ENCODE assay signal across 8 cellular contexts in the genomic region with DNA sequence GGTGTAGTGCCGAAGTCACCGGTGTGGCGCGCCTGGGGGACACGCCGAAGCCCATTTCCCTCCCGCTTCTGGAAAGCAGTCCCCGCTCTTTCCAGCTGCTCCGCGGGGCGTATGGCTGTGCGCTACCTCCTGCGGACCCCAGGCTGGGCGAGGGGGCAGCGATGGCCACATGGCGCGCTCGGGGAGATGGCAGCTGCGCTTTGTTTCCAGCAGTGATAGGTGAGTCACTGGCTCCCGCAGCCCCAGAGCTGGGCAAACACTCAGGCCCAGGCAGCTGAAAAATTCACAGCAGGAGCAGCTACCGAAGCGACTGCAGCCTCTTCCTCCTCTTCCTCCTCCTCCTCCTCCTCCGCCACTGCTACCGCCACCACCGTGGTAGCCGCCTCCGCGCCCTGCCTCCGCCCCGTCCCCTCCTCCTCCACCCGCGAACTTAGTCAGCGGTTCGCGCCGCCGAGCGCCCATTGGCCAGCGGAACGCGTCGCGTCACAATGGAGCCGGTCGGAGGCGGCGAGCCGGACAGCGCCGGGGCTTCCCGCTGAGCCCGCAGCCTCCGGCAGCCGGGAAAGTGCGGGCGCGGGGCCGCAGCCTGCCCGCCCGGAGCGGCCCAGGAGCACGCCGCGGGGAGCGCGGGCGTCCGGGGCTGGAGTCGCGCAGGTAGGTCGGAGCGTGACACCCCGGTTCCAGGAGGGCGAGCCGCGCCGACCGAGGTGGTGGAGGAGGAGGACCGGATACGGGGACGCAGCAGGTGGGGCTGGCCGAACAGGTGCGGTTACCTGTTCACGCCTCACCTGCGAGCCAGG. TPM values are rescaled to one million over a fixed set of nuclear protein-coding genes. Genes with fewer than 3 reads are reported as not detected.
A peak's percentile ranks its signal among the peaks of the same experiment; 100 is the strongest.
DNase-seq lines count a peak whose midpoint lies in the region; ATAC-seq and FAIRE-seq lines count a peak whose summit lies in the region.

A gene (plus strand): TSS at position 461 of the 800 bp plus-strand sequence. CDS start 57,822 bp downstream, outside the sequence.

- DNase-seq in DMS114 treated with DMSO at 0.1 percent for 48 hours (lab: John Stamatoyannopoulos, UW; ENCODE audit: unreplicated experiment) (peak; percentile 79), HuH-7 (ENCODE audit: low spot score) (peak; percentile 84), RCC 7860 (ENCODE audit: low spot score) (peak; percentile 74), fibroblast of gingiva (ENCODE audit: low read depth) (peak; percentile 85), naive B cell (peak; percentile 88)
- peak; percentile 89 for DNase-seq in activated T-helper 1 cell treated with anti-CD3 and anti-CD28 coated beads, Interleukin-12 subunit alpha, Interleukin-12 subunit beta, Interleukin-2, Interleukin-4 antibody, amounts not matched to agents 30 ng/mL and 10 ng/mL and 1 ng/mL, durations not matched to agents 14 hours and 24 hours and 36 hours (ENCODE audit: low spot score)
- peak; percentile 83 to 96 for DNase-seq in stimulated activated effector memory CD8-positive, alpha-beta T cell treated with anti-CD3 and anti-CD28 coated beads, Interleukin-12 subunit alpha, Interleukin-12 subunit beta, amount 100 ng/mL, for 72 hours (ENCODE audit: low spot score in 2 of 2)

- H3K4me3 Mint-ChIP-seq in activated T-helper 1 cell treated with anti-CD3 and anti-CD28 coated beads, Interleukin-12 subunit alpha, Interleukin-12 subunit beta, Interleukin-2, Interleukin-4 antibody, amounts not matched to agents 30 ng/mL and 10 ng/mL and 1 ng/mL, durations not matched to agents 14 hours and 24 hours and 36 hours = no peak within 1 kb of the TSS
- H3K4me3 Mint-ChIP-seq in naive B cell = peak within 1 kb of the TSS in 6 of 8 donors; percentile 85 to 99 (median 91)
- no peak within 1 kb of the TSS for H3K4me3 Mint-ChIP-seq in stimulated activated effector memory CD8-positive, alpha-beta T cell treated with anti-CD3 and anti-CD28 coated beads, Interleukin-12 subunit alpha, Interleukin-12 subunit beta, amount 100 ng/mL, for 72 hours

- intact Hi-C loops in activated T-helper 1 cell treated with anti-CD3 and anti-CD28 coated beads, Interleukin-12 subunit alpha, Interleukin-12 subunit beta, Interleukin-2, Interleukin-4 antibody, amounts not matched to agents 30 ng/mL and 10 ng/mL and 1 ng/mL, durations not matched to agents 14 hours and 24 hours and 36 hours (cut with micrococcal nuclease) = loop anchor here (1.0 to 5.0 kb wide), 9 partner anchors 21 to 257 kb away; no protein-coding TSS in a partner anchor

- no peak within 1 kb of the TSS for H3K27ac Mint-ChIP-seq in activated T-helper 1 cell treated with anti-CD3 and anti-CD28 coated beads, Interleukin-12 subunit alpha, Interleukin-12 subunit beta, Interleukin-2, Interleukin-4 antibody, amounts not matched to agents 30 ng/mL and 10 ng/mL and 1 ng/mL, durations not matched to agents 14 hours and 24 hours and 36 hours
- peak within 1 kb of the TSS in 5 of 6 donors; percentile 88 to 99 (median 97) for H3K27ac Mint-ChIP-seq in naive B cell
- no peak within 1 kb of the TSS for H3K27ac Mint-ChIP-seq in stimulated activated effector memory CD8-positive, alpha-beta T cell treated with anti-CD3 and anti-CD28 coated beads, Interleukin-12 subunit alpha, Interleukin-12 subunit beta, amount 100 ng/mL, for 72 hours

- peaks cover 6% of the 10 kb centered on the region for H3K36me3 Mint-ChIP-seq in activated T-helper 1 cell treated with anti-CD3 and anti-CD28 coated beads, Interleukin-12 subunit alpha, Interleukin-12 subunit beta, Interleukin-2, Interleukin-4 antibody, amounts not matched to agents 30 ng/mL and 10 ng/mL and 1 ng/mL, durations not matched to agents 14 hours and 24 hours and 36 hours (ENCODE audit: low read depth)
- H3K36me3 Mint-ChIP-seq in naive B cell = no peaks in the 10 kb centered on the region
- no peaks in the 10 kb centered on the region for H3K36me3 Mint-ChIP-seq in stimulated activated effector memory CD8-positive, alpha-beta T cell treated with anti-CD3 and anti-CD28 coated beads, Interleukin-12 subunit alpha, Interleukin-12 subunit beta, amount 100 ng/mL, for 72 hours

- peak; percentile 90 for ATAC-seq in GM21515 (IDR thresholded peaks at IDR 0.05; ENCODE audit: unreplicated experiment)
- ATAC-seq in naive B cell (ENCODE audit: low read depth in 2 of 2) = peak; percentile 81 to 83
- peak; percentile 88 for ATAC-seq in stimulated activated effector memory CD8-positive, alpha-beta T cell treated with anti-CD3 and anti-CD28 coated beads, Interleukin-12 subunit alpha, Interleukin-12 subunit beta, amount 100 ng/mL, for 72 hours

- no peak for FAIRE-seq in RCC 7860 (lab: Jason Lieb, UNC)

- peaks cover 36% of the 10 kb centered on the region for H3K4me1 Mint-ChIP-seq in activated T-helper 1 cell treated with anti-CD3 and anti-CD28 coated beads, Interleukin-12 subunit alpha, Interleukin-12 subunit beta, Interleukin-2, Interleukin-4 antibody, amounts not matched to agents 30 ng/mL and 10 ng/mL and 1 ng/mL, durations not matched to agents 14 hours and 24 hours and 36 hours (ENCODE audit: low read depth)
- H3K4me1 Mint-ChIP-seq in naive B cell = peaks cover 15 to 23% (median 17%) of the 10 kb centered on the region in 3 donors
- H3K4me1 Mint-ChIP-seq in stimulated activated effector memory CD8-positive, alpha-beta T cell treated with anti-CD3 and anti-CD28 coated beads, Interleukin-12 subunit alpha, Interleukin-12 subunit beta, amount 100 ng/mL, for 72 hours = peaks cover 24% of the 10 kb centered on the region

- peaks cover 10% of the 10 kb centered on the region for H3K9me3 Mint-ChIP-seq in activated T-helper 1 cell treated with anti-CD3 and anti-CD28 coated beads, Interleukin-12 subunit alpha, Interleukin-12 subunit beta, Interleukin-2, Interleukin-4 antibody, amounts not matched to agents 30 ng/mL and 10 ng/mL and 1 ng/mL, durations not matched to agents 14 hours and 24 hours and 36 hours
- peaks cover 0 to 4% (median 0%) of the 10 kb centered on the region in 7 donors for H3K9me3 Mint-ChIP-seq in naive B cell
- H3K9me3 Mint-ChIP-seq in stimulated activated effector memory CD8-positive, alpha-beta T cell treated with anti-CD3 and anti-CD28 coated beads, Interleukin-12 subunit alpha, Interleukin-12 subunit beta, amount 100 ng/mL, for 72 hours = peaks cover 3% of the 10 kb centered on the region

- H3K27me3 Mint-ChIP-seq in activated T-helper 1 cell treated with anti-CD3 and anti-CD28 coated beads, Interleukin-12 subunit alpha, Interleukin-12 subunit beta, Interleukin-2, Interleukin-4 antibody, amounts not matched to agents 30 ng/mL and 10 ng/mL and 1 ng/mL, durations not matched to agents 14 hours and 24 hours and 36 hours (ENCODE audit: insufficient read depth) = no peaks in the 10 kb centered on the region
- no peaks in the 10 kb centered on the region for H3K27me3 Mint-ChIP-seq in naive B cell

RNA-seq across cellular contexts. Expression of the gene that starts here (rescaled TPM):
- 62.3 and 69.9 TPM in 2 replicates for total RNA-seq in activated T-helper 1 cell treated with anti-CD3 and anti-CD28 coated beads, Interleukin-12 subunit alpha, Interleukin-12 subunit beta, Interleukin-2, Interleukin-4 antibody, amounts not matched to agents 30 ng/mL and 10 ng/mL and 1 ng/mL, durations not matched to agents 14 hours and 24 hours and 36 hours
- 10 to 100 TPM in 2 of 6 donors, 1 to 10 TPM in 4; 5.3 to 11.7 (median 9.6) TPM for polyA plus RNA-seq in naive B cell (ENCODE audit: low read depth in 6 of 6)

Comparison
In these comparisons a context has a peak if more than half of its experiments do, and no peak if none do; other contexts are left out.
1. Peak in every context shown above with its lines: DNase-seq and ATAC-seq.
2. H3K27ac Mint-ChIP-seq: peak in naive B cell (5 of 6); none in activated T-helper 1 cell treated with anti-CD3 and anti-CD28 coated beads, Interleukin-12 subunit alpha, Interleukin-12 subunit beta, Interleukin-2, Interleukin-4 antibody, amounts not matched to agents 30 ng/mL and 10 ng/mL and 1 ng/mL, durations not matched to agents 14 hours and 24 hours and 36 hours (single experiment) and stimulated activated effector memory CD8-positive, alpha-beta T cell treated with anti-CD3 and anti-CD28 coated beads, Interleukin-12 subunit alpha, Interleukin-12 subunit beta, amount 100 ng/mL, for 72 hours (single experiment).
3. H3K4me3 Mint-ChIP-seq: peak in naive B cell (6 of 8); none in activated T-helper 1 cell treated with anti-CD3 and anti-CD28 coated beads, Interleukin-12 subunit alpha, Interleukin-12 subunit beta, Interleukin-2, Interleukin-4 antibody, amounts not matched to agents 30 ng/mL and 10 ng/mL and 1 ng/mL, durations not matched to agents 14 hours and 24 hours and 36 hours (single experiment) and stimulated activated effector memory CD8-positive, alpha-beta T cell treated with anti-CD3 and anti-CD28 coated beads, Interleukin-12 subunit alpha, Interleukin-12 subunit beta, amount 100 ng/mL, for 72 hours (single experiment).